In genomic region chr11:28525636-28526405, GRCh38 we compare ENCODE assay signal across 3 cellular contexts.
"Had no signal": no experiment of that assay in that cellular context is flagged by ENCODE, and none has a peak within 500 bp of the region (broad histone marks: within the 10 kb centered on the region; RNA-seq: fewer than 3 reads in every experiment).

No MANE protein-coding gene starts in this region.

- H2AFZ ChIP-seq: GM23338 had no signal

- H3K4me2 ChIP-seq: GM23338 had no signal

- H3K4me3 Mint-ChIP-seq: GM23338, H9 had no signal

- H3K27ac Mint-ChIP-seq: GM23338, H9 had no signal

- H3K4me3 ChIP-seq: GM23338, K562 had no signal

- H3K4me1 Mint-ChIP-seq: GM23338, H9 had no signal

- ATAC-seq: GM23338, K562 had no signal

- DNase-seq: H9 had no signal
